13 cellular contexts compared by ENCODE assay signal in the genomic region with DNA sequence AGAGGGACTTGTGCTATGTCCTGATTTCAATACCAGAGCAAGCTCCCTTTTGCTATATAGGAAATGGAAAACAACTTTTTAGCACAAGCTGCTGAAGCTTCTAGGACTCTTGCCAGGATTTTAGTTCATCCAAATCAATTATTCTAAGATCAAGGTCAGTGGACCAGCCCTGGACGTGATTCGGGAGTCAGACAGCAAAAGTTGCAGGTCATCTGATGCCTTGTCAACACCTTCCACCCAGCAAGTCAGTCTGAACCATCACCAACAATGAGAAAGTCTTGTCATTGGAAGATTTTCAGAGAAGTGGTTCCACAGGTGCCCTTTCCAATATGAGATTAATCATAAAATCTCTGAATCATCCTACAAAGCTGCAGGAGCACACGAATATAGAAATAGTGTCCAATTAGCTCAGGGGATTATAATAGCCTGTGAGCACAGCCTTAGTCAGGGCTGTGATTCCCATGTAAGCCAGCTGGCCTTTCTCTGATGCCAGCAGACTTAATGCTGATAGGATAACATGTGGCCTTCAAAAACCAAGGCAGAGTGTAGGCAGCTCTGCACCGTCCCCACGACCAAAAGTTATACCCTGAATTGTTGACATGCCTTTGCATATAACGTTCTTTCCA.
DNase-seq lines count a peak whose midpoint lies in the region; ATAC-seq and TF ChIP-seq lines count a peak whose summit lies in the region.
"Had no signal": no experiment of that assay in that cellular context is flagged by ENCODE, and none has a peak within 500 bp of the region (broad histone marks: within the 10 kb centered on the region; RNA-seq: fewer than 3 reads in every experiment).

No MANE protein-coding gene starts in this region.

- H3K27me3 ChIP-seq in MG63 = no peaks in the 10 kb centered on the region
- H3K27me3 ChIP-seq in mammary epithelial cell (ENCODE audit: insufficient read depth, low read length) = no peaks in the 10 kb centered on the region
- H3K27me3 ChIP-seq in testis = no peaks in the 10 kb centered on the region
- H3K27me3 ChIP-seq: BLaER1, uterus had no signal

- H2AFZ ChIP-seq in mammary epithelial cell (ENCODE audit: low read depth, low read length) = no peak overlapping the region

- H3K9me3 ChIP-seq in MG63 (no peaks in the 10 kb centered on the region), mammary epithelial cell (replicated peaks; ENCODE audit: insufficient read depth, low read length) (no peaks in the 10 kb centered on the region), testis (no peaks in the 10 kb centered on the region)
- H3K9me3 ChIP-seq: BLaER1, uterus had no signal

- BruUV-seq in mammary epithelial cell (replicated peaks; lab: Mats Ljungman, UMichigan) = no TSS peak

- no peak overlapping the region for H3K9ac ChIP-seq in mammary epithelial cell (ENCODE audit: insufficient read depth, low read length)
- H3K9ac ChIP-seq: BLaER1 had no signal

- no peak overlapping the region for H3K4me2 ChIP-seq in mammary epithelial cell (ENCODE audit: insufficient read depth, low read depth, low read length)
- H3K4me2 ChIP-seq: BLaER1 had no signal

- TF ChIP-seq POLR2A in testis (IDR thresholded peaks at IDR 0.05) = no peak

- H3K79me2 ChIP-seq in mammary epithelial cell (ENCODE audit: insufficient read depth, low read length) = no peaks in the 10 kb centered on the region

- CTCF ChIA-PET in mammary epithelial cell (lab: Charles Lee; ENCODE audit: low non-redundant PET) = interaction anchor here (0.8 kb wide), 1 partner anchor 1105 kb away, joined by 7 read pairs; no protein-coding TSS in a partner anchor

- H3K4me3 ChIP-seq in MG63 = no peak overlapping the region
- H3K4me3 ChIP-seq in mammary epithelial cell (replicated peaks in 1 of 3; ENCODE audit: insufficient read depth in 1 of 3, low read depth in 2 of 3, low read length in 3 of 3) = no peak overlapping the region
- no peak overlapping the region for H3K4me3 ChIP-seq in testis
- H3K4me3 ChIP-seq: BLaER1, uterus had no signal

- H3K4me1 ChIP-seq in mammary epithelial cell (ENCODE audit: insufficient read depth, low read length) (peaks cover 14% of the 10 kb centered on the region), testis (peaks cover 5% of the 10 kb centered on the region)
- H3K4me1 ChIP-seq: BLaER1, uterus had no signal

- no peaks in the 10 kb centered on the region for H3K36me3 ChIP-seq in MG63
- no peaks in the 10 kb centered on the region for H3K36me3 ChIP-seq in mammary epithelial cell (ENCODE audit: insufficient read depth, low read length)
- no peaks in the 10 kb centered on the region for H3K36me3 ChIP-seq in testis (ENCODE audit: low read depth, missing control alignments)
- H3K36me3 ChIP-seq: BLaER1, uterus had no signal

- H3K27ac ChIP-seq in mammary epithelial cell (ENCODE audit: insufficient read depth, low read depth, low read length) (no peak overlapping the region), testis (no peak overlapping the region)
- H3K27ac ChIP-seq: BLaER1, uterus had no signal

- peak; percentile 45 for DNase-seq in AG08396 (ENCODE audit: low spot score)
- DNase-seq in MG63 = peak; percentile 87
- DNase-seq in mammary epithelial cell = peak; percentile 76
- DNase-seq in kidney glomerular epithelial cell (lab: John Stamatoyannopoulos, UW) = peak; percentile 8
- no peak for DNase-seq in NCI-H146 (lab: John Stamatoyannopoulos, UW)
- no peak for DNase-seq in testis
- DNase-seq: immature natural killer cell; naive thymus-derived CD4-positive, alpha-beta T cell; NCI-H1092 treated with DMSO at 0.1 percent for 48 hours; uterus had no signal

- no peaks in the 10 kb centered on the region for H4K20me1 ChIP-seq in mammary epithelial cell (ENCODE audit: insufficient read depth, low read length)
- H4K20me1 ChIP-seq: BLaER1 had no signal

- intact Hi-C loops in mammary epithelial cell (cut with micrococcal nuclease) = loop anchor here (2.0 to 5.0 kb wide), 2 partner anchors 337 to 410 kb away; no protein-coding TSS in a partner anchor
- intact Hi-C loops in testis (cut with DNase I; ENCODE audit: low total_unique reads) = no loop called here

- dilution Hi-C loops in mammary epithelial cell (cut with HindIII; ENCODE audit: low sequenced_read_pairs) = loop anchor here (25.0 kb wide), 1 partner anchor 502 kb away; no protein-coding TSS in a partner anchor

- TF ChIP-seq CTCF in mammary epithelial cell (conservative IDR thresholded peaks at IDR 0.05 in 1 of 2, IDR thresholded peaks at IDR 0.05 in 1 of 2; ENCODE audit: extremely low read depth in 1 of 2, insufficient read depth in 1 of 2, low read depth in 1 of 2, low read length in 2 of 2) (no peak), testis (IDR thresholded peaks at IDR 0.05) (no peak)

- in situ Hi-C loops in mammary epithelial cell (cut with MboI; ENCODE audit: low sequenced_read_pairs in 2 of 2) = loop anchor here (25.0 kb wide), 3 partner anchors 402 to 702 kb away; a partner anchor contains a TSS

- WGBS in mammary epithelial cell (ENCODE audit: low coverage, missing lambda C conversion rate) = 52% methylated on average over 6 of the region's 6 CpGs
- 20 to 53% methylated on average over 6 of the region's 6 CpGs for WGBS in testis, 2 donors

- ATAC-seq in GM18858 (IDR thresholded peaks at IDR 0.05; ENCODE audit: unreplicated experiment) = no peak
- ATAC-seq in HG03571 (IDR thresholded peaks at IDR 0.05; ENCODE audit: unreplicated experiment) = no peak
- ATAC-seq: naive thymus-derived CD4-positive, alpha-beta T cell had no signal

Comparison
In these comparisons a context has a peak if more than half of its experiments do, and no peak if none do; other contexts are left out.
1. DNase-seq: peak in AG08396 (single experiment), MG63 (single experiment), mammary epithelial cell (single experiment) and kidney glomerular epithelial cell (single experiment); none in NCI-H146 (single experiment) and testis (single experiment).